In the genomic region with DNA sequence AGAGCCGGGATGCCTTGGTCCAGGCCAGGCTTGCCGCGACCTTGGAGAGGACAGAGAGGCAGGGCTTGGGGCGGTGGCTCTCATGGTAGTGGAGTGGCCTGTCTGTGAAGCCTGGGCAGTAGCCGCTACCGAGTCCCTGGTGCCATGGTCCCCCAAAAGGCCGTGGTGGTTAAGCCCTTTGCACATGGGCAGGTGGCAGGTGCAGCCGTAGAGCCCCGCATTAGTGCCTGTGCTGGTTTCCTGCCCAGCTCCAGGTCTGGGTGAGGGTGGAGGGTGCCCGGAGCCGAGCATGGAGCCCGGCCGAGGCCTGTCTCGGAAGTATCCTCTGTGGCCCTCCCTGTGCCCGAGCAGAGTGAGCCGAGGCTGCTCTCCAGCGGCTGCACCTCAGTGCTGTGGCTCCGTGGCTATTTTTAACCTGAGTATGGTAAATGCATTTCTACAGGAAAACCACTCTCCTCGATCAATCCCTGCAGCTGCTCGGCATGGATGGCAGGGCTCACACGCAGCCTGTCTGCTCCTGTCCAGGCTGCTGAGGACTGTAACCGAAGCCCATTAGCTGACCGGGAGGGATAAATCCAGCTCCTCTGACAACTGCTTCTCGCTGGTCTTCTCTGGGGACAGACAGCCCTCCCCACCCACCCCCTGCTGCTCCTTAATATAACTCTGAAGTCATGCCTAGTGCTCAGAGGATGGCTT, we compare ENCODE assay signal across 25 cellular contexts. TPM values are rescaled to one million over a fixed set of nuclear protein-coding genes. Genes with fewer than 3 reads are reported as not detected.
DNase-seq lines count a peak whose midpoint lies in the region; ATAC-seq and TF ChIP-seq lines count a peak whose summit lies in the region.
"Had no signal": no experiment of that assay in that cellular context is flagged by ENCODE, and none has a peak within 500 bp of the region (broad histone marks: within the 10 kb centered on the region; RNA-seq: fewer than 3 reads in every experiment).

No MANE protein-coding gene starts in this region.

- TF ChIP-seq CTCF in MM.1S (IDR thresholded peaks at IDR 0.05; ENCODE audit: low read length), result no peak

- no peaks in the 10 kb centered on the region for H3K9me3 ChIP-seq in skeletal muscle tissue (ENCODE audit: control insufficient read depth in 3 of 3, low read length in 3 of 3)
- no peaks in the 10 kb centered on the region for H3K9me3 ChIP-seq in MM.1S (replicated peaks; ENCODE audit: insufficient read depth, low read length)
- H3K9me3 ChIP-seq: left lung, mucosa of descending colon, transverse colon had no signal

- no peaks in the 10 kb centered on the region for H3K79me2 ChIP-seq in MM.1S (ENCODE audit: low read length)

- H4K20me1 ChIP-seq in MM.1S (ENCODE audit: insufficient read depth, low read length), result no peaks in the 10 kb centered on the region

- peaks cover 38 to 66% (median 57%) of the 10 kb centered on the region in 3 donors for H3K4me1 ChIP-seq in skeletal muscle tissue (ENCODE audit: control insufficient read depth in 3 of 3, insufficient read depth in 3 of 3, low read length in 3 of 3)
- no peaks in the 10 kb centered on the region for H3K4me1 ChIP-seq in MM.1S (ENCODE audit: low read length)
- H3K4me1 ChIP-seq: left lung, transverse colon had no signal

- no peak overlapping the region for H3K4me2 ChIP-seq in MM.1S (ENCODE audit: low read depth, low read length)

- H3K27me3 ChIP-seq in skeletal muscle tissue (ENCODE audit: control insufficient read depth in 3 of 3, insufficient read depth in 3 of 3, low read length in 3 of 3) (peaks cover 0 to 24% (median 4%) of the 10 kb centered on the region in 3 donors), MM.1S (replicated peaks; ENCODE audit: insufficient read depth, low read length) (peaks cover 66% of the 10 kb centered on the region)

- H3K27ac ChIP-seq in skeletal muscle tissue (ENCODE audit: low read depth, low read length) (peak overlapping the region; percentile 99), MM.1S (ENCODE audit: low read length) (no peak overlapping the region)
- H3K27ac ChIP-seq: left lung, transverse colon had no signal

- H3K9me2 ChIP-seq in MM.1S (replicated peaks; ENCODE audit: insufficient read depth, low read length), result no peaks in the 10 kb centered on the region

- no peak overlapping the region for H2AFZ ChIP-seq in MM.1S (ENCODE audit: low read length)

- H3K4me3 ChIP-seq in skeletal muscle tissue (ENCODE audit: low read length in 3 of 3) (peak overlapping the region; percentile 51 to 72 (median 63)), MM.1S (ENCODE audit: low read length) (no peak overlapping the region)
- H3K4me3 ChIP-seq: left lung, mucosa of descending colon, transverse colon had no signal

- peak overlapping the region; percentile 86 to 97 (median 95) for H3K9ac ChIP-seq in skeletal muscle tissue (ENCODE audit: low read depth in 1 of 3, low read length in 3 of 3)
- no peak overlapping the region for H3K9ac ChIP-seq in MM.1S (ENCODE audit: low read length)

- DNase-seq in Right ventricle myocardium inferior (ENCODE audit: missing footprints), result peak; percentile 49
- no peak for DNase-seq in cardiac septum (ENCODE audit: low spot score)
- peak; percentile 41 for DNase-seq in RPMI8226
- DNase-seq in left ventricle myocardium superior, result peak; percentile 60
- no peak for DNase-seq in MM.1S
- DNase-seq: activated effector memory CD4-positive, alpha-beta T cell treated with Interleukin-2 at 50 U/mL for 16 hours; amniotic stem cell; caudate nucleus; CD4-positive, alpha-beta T cell; DND-41; foreskin melanocyte; left lung; mucosa of descending colon; NCI-H2081 treated with DMSO at 0.1 percent for 48 hours; nucleus accumbens; stimulated activated naive CD4-positive, alpha-beta T cell; T1000; transverse colon had no signal

- no peaks in the 10 kb centered on the region for H3K36me3 ChIP-seq in skeletal muscle tissue (ENCODE audit: control insufficient read depth in 3 of 3, insufficient read depth in 3 of 3, low read length in 3 of 3)
- H3K36me3 ChIP-seq in MM.1S (replicated peaks; ENCODE audit: insufficient read depth, low read length), result no peaks in the 10 kb centered on the region
- H3K36me3 ChIP-seq: left lung, transverse colon had no signal

- H3F3A ChIP-seq in MM.1S (ENCODE audit: insufficient read depth, low read length), result no peaks in the 10 kb centered on the region

- ATAC-seq in Right ventricle myocardium inferior (peak; percentile 70), left ventricle myocardium superior (peak; percentile 85), HG02884 (IDR thresholded peaks at IDR 0.05; ENCODE audit: unreplicated experiment) (no peak), GM19452 (IDR thresholded peaks at IDR 0.05; ENCODE audit: unreplicated experiment) (no peak)
- ATAC-seq: activated CD4-positive, CD25-positive, alpha-beta regulatory T cell treated with anti-CD3 and anti-CD28 coated beads, Interleukin-2, amount 50 U/mL, for 24 hours; left lung; mucosa of descending colon; sciatic nerve had no signal

- intact Hi-C loops in Right ventricle myocardium inferior (cut with DNase I) (no loop called here), cardiac septum (cut with DNase I) (loop anchor here (5.0 kb wide), 1 partner anchor 70 kb away; no protein-coding TSS in a partner anchor), left ventricle myocardium superior (cut with micrococcal nuclease) (no loop called here)

RNA-seq across cellular contexts. Expression of a gene that starts 36.3 kb away (rescaled TPM):
- 1.7 TPM for total RNA-seq in Right ventricle myocardium inferior
- 1.0 TPM for total RNA-seq in cardiac septum
- total RNA-seq in left ventricle myocardium superior, result 18.1 TPM
- 0.52 TPM for total RNA-seq in skeletal muscle tissue
- total RNA-seq: CD4-positive, alpha-beta T cell; epithelial cell of proximal tubule; OCI-LY7; transverse colon had no signal

Comparison
In these comparisons a context has a peak if more than half of its experiments do, and no peak if none do; other contexts are left out.
1. DNase-seq: peak in Right ventricle myocardium inferior (single experiment), RPMI8226 (single experiment) and left ventricle myocardium superior (single experiment); none in cardiac septum (single experiment) and MM.1S (single experiment).
2. ATAC-seq: peak in Right ventricle myocardium inferior (single experiment) and left ventricle myocardium superior (single experiment); none in HG02884 (single experiment) and GM19452 (single experiment).